Comparison of ENCODE assay signal across 9 cellular contexts in the genomic region with DNA sequence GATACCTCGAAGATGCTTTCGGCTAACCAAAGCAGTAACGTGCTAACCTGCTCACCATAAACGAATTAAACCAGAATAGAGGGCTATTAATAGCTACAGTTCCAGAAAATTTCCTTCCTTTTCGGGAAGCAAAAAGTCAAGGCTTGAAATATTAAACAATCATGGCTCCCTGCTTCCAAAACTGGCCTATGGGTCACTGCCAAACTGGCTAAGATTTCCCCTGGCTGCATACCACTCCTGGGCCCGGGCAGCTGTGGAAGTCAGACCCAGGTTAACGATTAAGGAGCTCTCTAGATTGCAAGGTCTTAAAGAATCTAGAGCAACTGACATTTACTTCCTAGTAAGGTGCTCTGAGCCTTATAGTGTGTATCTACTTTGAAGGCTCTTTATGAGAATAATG. TPM values are rescaled to one million over a fixed set of nuclear protein-coding genes. Genes with fewer than 3 reads are reported as not detected.
DNase-seq lines count a peak whose midpoint lies in the region; ATAC-seq and TF ChIP-seq lines count a peak whose summit lies in the region.
"Had no signal": no experiment of that assay in that cellular context is flagged by ENCODE, and none has a peak within 500 bp of the region (broad histone marks: within the 10 kb centered on the region; RNA-seq: fewer than 3 reads in every experiment).

No MANE protein-coding gene starts in this region.

- POLR2A ChIA-PET in activated B cell treated with CpG ODN at 0.5 μM for 24 hours (lab: Charles Lee): no interaction called here

- 22 to 44% (median 35%) methylated on average over 7 of the region's 7 CpGs for WGBS in stomach, 5 donors

- no peak for TF ChIP-seq EP300 in stomach (IDR thresholded peaks at IDR 0.05)

- no peak overlapping the region for H3K27ac Mint-ChIP-seq in T-helper 2 cell treated with Interferon-gamma antibody and Interleukin-4, amounts not matched to agents 5 μg/mL and 100 μg/mL, for 36 hours
- H3K27ac Mint-ChIP-seq in activated B cell treated with CpG ODN at 0.5 μM for 24 hours: no peak overlapping the region

- intact Hi-C loops in activated B cell treated with CpG ODN at 0.5 μM for 24 hours (cut with micrococcal nuclease): no loop called here
- intact Hi-C loops in stomach (cut with DNase I; ENCODE audit: low total_unique reads): no loop called here

- no peaks in the 10 kb centered on the region for H3K9me3 Mint-ChIP-seq in T-helper 2 cell treated with Interferon-gamma antibody and Interleukin-4, amounts not matched to agents 5 μg/mL and 100 μg/mL, for 36 hours
- no peaks in the 10 kb centered on the region for H3K9me3 Mint-ChIP-seq in activated B cell treated with CpG ODN at 0.5 μM for 24 hours

- peak overlapping the region in 4 of 5 donors; percentile 93 to 95 (median 94) for H3K27ac ChIP-seq in stomach
- H3K27ac ChIP-seq: C4-2B had no signal

- H3K27me3 Mint-ChIP-seq in T-helper 2 cell treated with Interferon-gamma antibody and Interleukin-4, amounts not matched to agents 5 μg/mL and 100 μg/mL, for 36 hours (ENCODE audit: low read depth): peaks cover 56% of the 10 kb centered on the region
- H3K27me3 Mint-ChIP-seq in activated B cell treated with CpG ODN at 0.5 μM for 24 hours: peaks cover 32% of the 10 kb centered on the region

- peaks cover 0 to 5% (median 0%) of the 10 kb centered on the region in 3 donors for H3K27me3 ChIP-seq in stomach

- H3K9me3 ChIP-seq in stomach: no peaks in the 10 kb centered on the region

- DNase-seq in T-helper 2 cell treated with Interferon-gamma antibody and Interleukin-4, amounts not matched to agents 5 μg/mL and 100 μg/mL, for 36 hours (ENCODE audit: low spot score): no peak
- no peak for DNase-seq in T-helper 2 cell
- no peak for DNase-seq in activated B cell treated with CpG ODN at 0.5 μM for 24 hours
- no peak for DNase-seq in stomach
- DNase-seq in inferior parietal cortex (ENCODE audit: extremely low spot score): no peak

- no peak for TF ChIP-seq CTCF in activated B cell treated with CpG ODN at 0.5 μM for 24 hours (IDR thresholded peaks at IDR 0.05)
- TF ChIP-seq CTCF in stomach (IDR thresholded peaks at IDR 0.05): no peak

- peaks cover 9% of the 10 kb centered on the region for H3K4me1 Mint-ChIP-seq in T-helper 2 cell treated with Interferon-gamma antibody and Interleukin-4, amounts not matched to agents 5 μg/mL and 100 μg/mL, for 36 hours (ENCODE audit: low read depth)
- H3K4me1 Mint-ChIP-seq in activated B cell treated with CpG ODN at 0.5 μM for 24 hours: peaks cover 14% of the 10 kb centered on the region

- CTCF ChIA-PET in activated B cell treated with CpG ODN at 0.5 μM for 24 hours (lab: Charles Lee): no interaction called here

- no peaks in the 10 kb centered on the region for H3K36me3 ChIP-seq in stomach

- H3K4me1 ChIP-seq in stomach: peaks cover 14 to 61% (median 47%) of the 10 kb centered on the region in 4 donors

- H3K36me3 Mint-ChIP-seq in T-helper 2 cell treated with Interferon-gamma antibody and Interleukin-4, amounts not matched to agents 5 μg/mL and 100 μg/mL, for 36 hours (ENCODE audit: low read depth): no peaks in the 10 kb centered on the region
- H3K36me3 Mint-ChIP-seq in activated B cell treated with CpG ODN at 0.5 μM for 24 hours (ENCODE audit: low read depth): no peaks in the 10 kb centered on the region

- no peak for TF ChIP-seq POLR2A in stomach (IDR thresholded peaks at IDR 0.05)

- H3K4me3 ChIP-seq in iPS-11a (ENCODE audit: low read depth, low read length) (peak overlapping the region; percentile 84), stomach (peak overlapping the region; percentile 75 to 88 (median 83))

- no peak for ATAC-seq in activated B cell treated with CpG ODN at 0.5 μM for 24 hours (ENCODE audit: low read depth)
- ATAC-seq in HG03039 (IDR thresholded peaks at IDR 0.05; ENCODE audit: unreplicated experiment): no peak
- no peak for ATAC-seq in GM18511 (IDR thresholded peaks at IDR 0.05; ENCODE audit: unreplicated experiment)

- H3K4me3 Mint-ChIP-seq in T-helper 2 cell treated with Interferon-gamma antibody and Interleukin-4, amounts not matched to agents 5 μg/mL and 100 μg/mL, for 36 hours: peak overlapping the region; percentile 82
- peak overlapping the region; percentile 78 for H3K4me3 Mint-ChIP-seq in activated B cell treated with CpG ODN at 0.5 μM for 24 hours

RNA-seq across cellular contexts. Expression of gene AMOTL1, which starts 1.7 kb away (rescaled TPM):
- total RNA-seq in activated B cell treated with CpG ODN at 0.5 μM for 24 hours (0.54 and 1.0 TPM in 2 replicates), stomach (10 to 100 TPM; 11.0 to 46.3 (median 38.4) TPM)
- 1 to 10 TPM; 5.0 to 7.0 (median 6.1) TPM for polyA plus RNA-seq in stomach
